Comparison of ENCODE assay signal across 30 cellular contexts in the genomic region with DNA sequence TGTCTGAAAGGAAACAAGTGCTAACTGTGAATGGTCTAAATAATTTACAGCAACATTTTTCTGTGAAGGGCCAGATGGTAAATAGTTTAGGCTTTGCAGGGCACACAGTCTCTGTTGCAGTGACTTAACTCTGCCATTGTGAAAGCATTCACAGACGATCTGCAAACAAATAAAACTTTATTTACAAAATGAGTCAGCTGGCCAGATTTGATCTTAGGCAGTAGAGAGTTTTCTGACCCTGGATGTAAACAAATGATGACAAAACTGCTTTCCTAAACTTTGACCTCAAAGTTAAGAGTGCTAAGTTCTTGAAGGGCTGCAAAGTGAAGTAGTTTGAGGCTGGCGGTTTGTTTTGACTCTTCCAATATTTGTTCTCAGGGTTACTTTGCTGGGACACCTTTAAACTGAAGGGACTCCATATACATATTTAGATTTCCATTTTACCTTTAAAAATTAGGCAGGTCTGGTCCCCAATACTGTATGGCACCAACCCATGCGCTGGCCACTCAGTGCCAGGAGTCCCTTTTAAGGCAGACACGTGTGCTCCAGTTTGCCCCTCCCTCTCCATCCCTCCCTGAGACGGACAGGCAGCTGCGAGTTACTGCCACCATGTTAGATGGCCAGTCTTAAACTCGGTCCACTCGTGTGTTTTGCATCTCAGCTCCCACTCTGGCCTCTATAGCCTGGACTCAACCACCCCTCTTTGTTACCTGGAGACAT. TPM values are rescaled to one million over a fixed set of nuclear protein-coding genes. Genes with fewer than 3 reads are reported as not detected.
DNase-seq lines count a peak whose midpoint lies in the region; ATAC-seq, FAIRE-seq and TF ChIP-seq lines count a peak whose summit lies in the region.
"Had no signal": no experiment of that assay in that cellular context is flagged by ENCODE, and none has a peak within 500 bp of the region (broad histone marks: within the 10 kb centered on the region; RNA-seq: fewer than 3 reads in every experiment).

No MANE protein-coding gene starts in this region.

- H3K4me2 ChIP-seq in HepG2 (ENCODE audit: low read depth, low read length), result peak overlapping the region; percentile 50

- no peak overlapping the region for H2AFZ ChIP-seq in HepG2 (ENCODE audit: low read length)

- H3K4me1 Mint-ChIP-seq in Caco-2 (ENCODE audit: low read depth, unreplicated experiment) (peaks cover 13% of the 10 kb centered on the region), WTC11 (peaks cover 36% of the 10 kb centered on the region)
- H3K4me1 Mint-ChIP-seq: activated B cell treated with CpG ODN at 0.5 μM for 24 hours; stimulated activated naive B cell treated with anti-CD40 and anti-IgM and Interleukin-4, amounts not matched to agents 10 μg/mL and 1 μg/mL and 100 μg/mL, for 72 hours had no signal

- no peak for TF ChIP-seq CTCF in Caco-2 (IDR thresholded peaks at IDR 0.05; ENCODE audit: insufficient read depth in 1 of 2, low read depth in 1 of 2, low read length in 1 of 2, severe bottlenecking in 1 of 2, unreplicated experiment in 1 of 2)
- TF ChIP-seq CTCF in WTC11 (IDR thresholded peaks at IDR 0.05), result no peak
- TF ChIP-seq CTCF in HepG2 (CRISPR knock-in tag; IDR thresholded peaks at IDR 0.05), result no peak

- H3K9me3 Mint-ChIP-seq in Caco-2 (ENCODE audit: unreplicated experiment) (no peaks in the 10 kb centered on the region), WTC11 (peaks cover 9% of the 10 kb centered on the region)
- H3K9me3 Mint-ChIP-seq: activated B cell treated with CpG ODN at 0.5 μM for 24 hours; activated CD8-positive, alpha-beta T cell treated with anti-CD3 and anti-CD28 coated beads for 36 hours had no signal

- no peak for TF ChIP-seq RAD21 in HepG2 (CRISPR knock-in tag; IDR thresholded peaks at IDR 0.05)

- 6% methylated on average over 5 of the region's 8 CpGs for WGBS in HepG2 (ENCODE audit: low lambda C conversion rate)

- CTCF ChIA-PET in Caco-2 (lab: Charles Lee) (interaction anchor here (0.6 kb wide), 1 partner anchor 31 kb away, joined by 3 read pairs; no protein-coding TSS in a partner anchor), WTC11 (lab: Charles Lee) (no interaction called here), HepG2 (lab: Yijun Ruan, JAX; ENCODE audit: low intra/inter-chr PET ratio, low total read pairs) (no interaction called here)

- no peaks in the 10 kb centered on the region for H3K36me3 ChIP-seq in Caco-2 (ENCODE audit: control insufficient read depth, insufficient read depth, low read length)
- H3K36me3 ChIP-seq in HepG2 (replicated peaks in 1 of 2; ENCODE audit: control insufficient read depth in 1 of 2, insufficient read depth in 2 of 2, low read length in 2 of 2), result no peaks in the 10 kb centered on the region
- no peaks in the 10 kb centered on the region for H3K36me3 ChIP-seq in MG63
- H3K36me3 ChIP-seq: prostate gland, thoracic aorta had no signal

- TF ChIP-seq EP300 in HepG2 (IDR thresholded peaks at IDR 0.05; ENCODE audit: low read depth in 2 of 2, low read length in 2 of 2) (peak in 1 of 2 experiments; percentile 86; a peak in 3 of 4 replicates), HepG2 (CRISPR knock-in tag; IDR thresholded peaks at IDR 0.05; ENCODE audit: borderline replicate concordance) (no peak)

- intact Hi-C loops in Caco-2 (cut with micrococcal nuclease; ENCODE audit: unreplicated experiment) (loop anchor here (1.0 kb wide), 4 partner anchors 73 to 257 kb away; no protein-coding TSS in a partner anchor), HepG2 (cut with micrococcal nuclease; ENCODE audit: unreplicated experiment) (no loop called here)

- DNase-seq in Caco-2 (peak in 1 of 2 experiments; percentile 63), HTR-8/SVneo (ENCODE audit: insufficient read length, low spot score) (no peak), WTC11 (ENCODE audit: low spot score) (no peak), HepG2 (ENCODE audit: low spot score) (peak; percentile 81), NCI-H146 (lab: John Stamatoyannopoulos, UW) (no peak), NCI-H1930 (lab: John Stamatoyannopoulos, UW) (no peak), cerebellar nuclear complex (lab: John Stamatoyannopoulos, UW) (no peak), MG63 (no peak)
- DNase-seq: activated B cell treated with CpG ODN at 0.5 μM for 24 hours; activated CD8-positive, alpha-beta T cell treated with anti-CD3 and anti-CD28 coated beads for 36 hours; activated T-cell treated with anti-CD3 and anti-CD28 coated beads, Interleukin-2, amount 50 U/mL, for 1 hour; caudate nucleus; DMS79 treated with DMSO at 0.1 percent for 48 hours; erythroblast; H9; left colon; midbrain; MM.1S; NCI-H1436 treated with DMSO at 0.1 percent for 48 hours; NCI-H2171 treated with DMSO at 0.1 percent for 48 hours; NCI-H748 treated with DMSO at 0.1 percent for 48 hours; nephron progenitor cell; stimulated activated CD4-positive, alpha-beta T cell treated with anti-CD3 and anti-CD28 coated beads, Interleukin-2, amount 100 ng/mL, for 24 hours; stimulated activated naive B cell treated with anti-CD40 and anti-IgM and Interleukin-4, amounts not matched to agents 10 μg/mL and 1 μg/mL and 100 μg/mL, for 72 hours had no signal

- no peaks in the 10 kb centered on the region for H3K27me3 ChIP-seq in Caco-2 (replicated peaks; ENCODE audit: control insufficient read depth, insufficient read depth, low read length)
- peaks cover 0 to 8% of the 10 kb centered on the region in 2 experiments; a peak in 3 of 5 replicates for H3K27me3 ChIP-seq in HepG2 (ENCODE audit: control insufficient read depth in 1 of 2, insufficient read depth in 2 of 2, low read length in 2 of 2)
- peaks cover 19% of the 10 kb centered on the region for H3K27me3 ChIP-seq in MG63

- H3K4me3 Mint-ChIP-seq in Caco-2 (ENCODE audit: unreplicated experiment), result peak overlapping the region; percentile 44
- no peak overlapping the region for H3K4me3 Mint-ChIP-seq in WTC11
- H3K4me3 Mint-ChIP-seq: activated B cell treated with CpG ODN at 0.5 μM for 24 hours; activated CD8-positive, alpha-beta T cell treated with anti-CD3 and anti-CD28 coated beads for 36 hours; H9; nephron progenitor cell; stimulated activated naive B cell treated with anti-CD40 and anti-IgM and Interleukin-4, amounts not matched to agents 10 μg/mL and 1 μg/mL and 100 μg/mL, for 72 hours had no signal

- ATAC-seq in WTC11 (no peak), HepG2 (peak; percentile 83)
- ATAC-seq: activated CD8-positive, alpha-beta T cell treated with anti-CD3 and anti-CD28 coated beads for 36 hours; left colon; stimulated activated naive B cell treated with anti-CD40 and anti-IgM and Interleukin-4, amounts not matched to agents 10 μg/mL and 1 μg/mL and 100 μg/mL, for 72 hours had no signal

- H4K20me1 ChIP-seq in HepG2 (ENCODE audit: insufficient read depth, low read length), result no peaks in the 10 kb centered on the region

- no peak for TF ChIP-seq POLR2A in HepG2 (IDR thresholded peaks at IDR 0.05; ENCODE audit: insufficient read depth in 1 of 2, low read depth in 2 of 2, low read length in 2 of 2)

- peak overlapping the region; percentile 29 for H3K27ac ChIP-seq in HepG2 (ENCODE audit: extremely low read length, insufficient read depth, low read length)
- H3K27ac ChIP-seq: prostate gland, SJSA1, thoracic aorta had no signal

- H3K36me3 Mint-ChIP-seq in Caco-2 (ENCODE audit: insufficient read depth, unreplicated experiment) (no peaks in the 10 kb centered on the region), WTC11 (peaks cover 31% of the 10 kb centered on the region)
- H3K36me3 Mint-ChIP-seq: stimulated activated naive B cell treated with anti-CD40 and anti-IgM and Interleukin-4, amounts not matched to agents 10 μg/mL and 1 μg/mL and 100 μg/mL, for 72 hours had no signal

- H3K9me3 ChIP-seq in Caco-2 (peaks cover 6% of the 10 kb centered on the region), HepG2 (ENCODE audit: low read length) (peaks cover 7% of the 10 kb centered on the region; the same call in 1 of the 2 replicates), MG63 (no peaks in the 10 kb centered on the region)
- H3K9me3 ChIP-seq: prostate gland, thoracic aorta had no signal

- H3K4me1 ChIP-seq in Caco-2, result peaks cover 19% of the 10 kb centered on the region
- H3K4me1 ChIP-seq in HepG2 (ENCODE audit: insufficient read depth, low read length), result peaks cover 30% of the 10 kb centered on the region

- FAIRE-seq in HTR-8/SVneo (lab: Jason Lieb, UNC) (peak; percentile 13), HepG2 (lab: Jason Lieb, UNC) (peak; percentile 72)
- FAIRE-seq: frontal cortex had no signal

- no TSS peak for BruUV-seq in Caco-2 (replicated peaks; lab: Mats Ljungman, UMichigan)
- no TSS peak for BruUV-seq in HepG2 (replicated peaks; lab: Mats Ljungman, UMichigan)

- in situ Hi-C loops in HepG2 (cut with HindIII; ENCODE audit: extremely low pct_ligation_motif_present, low pct_unique_long_range_greater_than_20kb), result loop anchor here (10.0 to 25.0 kb wide), 2 partner anchors 261 to 276 kb away; partner anchors contain the start of gene ICE1

- POLR2A ChIA-PET in Caco-2 (lab: Charles Lee) (no interaction called here), WTC11 (lab: Charles Lee) (no interaction called here), HepG2 (lab: Yijun Ruan, JAX) (no interaction called here)

- peak overlapping the region; percentile 71 for H3K27ac Mint-ChIP-seq in Caco-2 (ENCODE audit: unreplicated experiment)
- peak overlapping the region; percentile 43; the same call in 1 of the 2 replicates for H3K27ac Mint-ChIP-seq in WTC11
- H3K27ac Mint-ChIP-seq: activated B cell treated with CpG ODN at 0.5 μM for 24 hours; activated CD8-positive, alpha-beta T cell treated with anti-CD3 and anti-CD28 coated beads for 36 hours; H9; nephron progenitor cell; stimulated activated naive B cell treated with anti-CD40 and anti-IgM and Interleukin-4, amounts not matched to agents 10 μg/mL and 1 μg/mL and 100 μg/mL, for 72 hours had no signal

- no peak overlapping the region for H3K9ac ChIP-seq in HepG2 (ENCODE audit: insufficient read depth, low read depth, low read length)

- no peaks in the 10 kb centered on the region for H3K27me3 Mint-ChIP-seq in Caco-2 (ENCODE audit: insufficient read depth, unreplicated experiment)
- peaks cover 10% of the 10 kb centered on the region for H3K27me3 Mint-ChIP-seq in WTC11 (ENCODE audit: low read depth)

- H3K4me3 ChIP-seq in Caco-2 (ENCODE audit: low read depth, low read length) (no peak overlapping the region), HepG2 (replicated peaks in 1 of 3; ENCODE audit: insufficient read depth in 1 of 3, low read depth in 2 of 3, low read length in 3 of 3) (peak overlapping the region in 1 of 3 experiments; percentile 23; a peak in 1 of 6 replicates), MG63 (no peak overlapping the region)
- H3K4me3 ChIP-seq: prostate gland, SJSA1, thoracic aorta had no signal

- H3K79me2 ChIP-seq in HepG2 (ENCODE audit: insufficient read depth, low read length), result no peaks in the 10 kb centered on the region

RNA-seq across cellular contexts. Expression of gene ADAMTS16, which starts 4.0 kb away (rescaled TPM):
- 0.11 TPM in 1 of 2 replicates, not detected in the other for total RNA-seq in Caco-2 (2022)
- 30.1 to 34.6 TPM (median 30.7 TPM) in 3 replicates for total RNA-seq in WTC11 (2021)
- 0.02 and 0.07 TPM in 2 replicates for total RNA-seq in HepG2 (2016; rRNA removed; fragmentation: Illumina TruSeq; extraction: Trizol)
- not detected in 2 replicates for total RNA-seq in HepG2 (2016; cell fraction: cytosol; rRNA removed; fragmentation: Illumina TruSeq; extraction: Trizol; ENCODE audit: low read depth)
- total RNA-seq in HepG2 (2016; cell fraction: insoluble cytoplasmic fraction; rRNA removed; fragmentation: Illumina TruSeq; extraction: Trizol), result 0.06 TPM in 1 of 2 replicates, not detected in the other
- total RNA-seq in HepG2 (2016; cell fraction: membrane; rRNA removed; fragmentation: Illumina TruSeq; extraction: Trizol), result 0.06 TPM in 1 of 2 replicates, not detected in the other
- total RNA-seq in HepG2 (2016; cell fraction: nucleus; rRNA removed; fragmentation: Illumina TruSeq; extraction: Trizol), result 0.12 and 0.31 TPM in 2 replicates
- polyA plus RNA-seq in HepG2 (2011; rRNA removed), result 0.03 and 0.04 TPM in 2 replicates
- 0.03 TPM in 2 replicates for polyA plus RNA-seq in HepG2 (2011; cell fraction: cytosol; rRNA removed)
- 0.08 and 0.14 TPM in 2 replicates for polyA plus RNA-seq in HepG2 (2011; cell fraction: nucleus; rRNA removed)
- 0.16 and 0.47 TPM in 2 replicates for polyA plus RNA-seq in HepG2 (2012)
- polyA plus RNA-seq in HepG2 (2016; cell fraction: cytosol; fragmentation: Illumina TruSeq; extraction: Trizol; ENCODE audit: low read depth), result not detected in 2 replicates
- polyA plus RNA-seq in HepG2 (2016; cell fraction: insoluble cytoplasmic fraction; fragmentation: Illumina TruSeq; extraction: Trizol; ENCODE audit: low read depth), result not detected in 2 replicates
- polyA plus RNA-seq in HepG2 (2016; cell fraction: membrane; fragmentation: Illumina TruSeq; extraction: Trizol; ENCODE audit: low read depth), result 0.03 TPM in 1 of 2 replicates, not detected in the other
- polyA plus RNA-seq in HepG2 (2016; cell fraction: nucleus; fragmentation: Illumina TruSeq; extraction: Trizol; ENCODE audit: insufficient read depth, low read depth), result not detected in 2 replicates
- polyA minus RNA-seq in HepG2 (2011; rRNA and poly(A)+ RNA removed; ENCODE audit: low replicate concordance), result 0.06 and 0.12 TPM in 2 replicates
- not detected in 2 replicates for polyA minus RNA-seq in HepG2 (2011; cell fraction: cytosol; rRNA and poly(A)+ RNA removed)
- 0.26 and 0.37 TPM in 2 replicates for polyA minus RNA-seq in HepG2 (2011; cell fraction: nucleus; rRNA and poly(A)+ RNA removed)
- total RNA-seq in MG63 (2014; rRNA removed; shearing (Covaris generic); ENCODE audit: low replicate concordance), result not detected in 2 replicates
- total RNA-seq: activated B cell treated with CpG ODN at 0.5 μM for 24 hours; activated CD8-positive, alpha-beta T cell treated with anti-CD3 and anti-CD28 coated beads for 36 hours; OCI-LY7; T-helper 2 cell treated with Interferon-gamma antibody and Interleukin-4, amounts not matched to agents 100 ng/mL and 5 ng/mL, for 36 hours; thoracic aorta had no signal

Comparison
In these comparisons a context has a peak if more than half of its experiments do, and no peak if none do; other contexts are left out.
1. RNA of gene ADAMTS16, which starts 4.0 kb away (total RNA-seq): 30.1 to 34.6 TPM in WTC11; 0.11 TPM in Caco-2, 0.02 to 0.31 TPM in HepG2 and not detected in MG63; every median in the first group is over 10 times any median in the second.